In genomic region chr7:25696565-25696964, GRCh38 we compare ENCODE assay signal across 26 cellular contexts.
"Had no signal": no experiment of that assay in that cellular context is flagged by ENCODE, and none has a peak within 500 bp of the region (broad histone marks: within the 10 kb centered on the region; RNA-seq: fewer than 3 reads in every experiment).

No MANE protein-coding gene starts in this region.

- H3K4me1 ChIP-seq: adrenal gland, body of pancreas, colonic mucosa, esophagus squamous epithelium, gastroesophageal sphincter had no signal

- H3K4me3 ChIP-seq: adrenal gland, body of pancreas, colonic mucosa, esophagus squamous epithelium, gastroesophageal sphincter had no signal

- DNase-seq: activated CD4-positive, alpha-beta T cell treated with anti-CD3 and anti-CD28 coated beads for 1 hour; activated CD4-positive, alpha-beta T cell treated with anti-CD3 and anti-CD28 coated beads for 4 hours; activated CD4-positive, alpha-beta T cell treated with anti-CD3 and anti-CD28 coated beads, Interleukin-2, amount 10 ng/mL, durations not matched to agents 7 days and 5 days; activated CD4-positive, alpha-beta T cell treated with anti-CD3 and anti-CD28 coated beads, Interleukin-2, amount 50 U/mL, for 48 hours; activated CD8-positive, alpha-beta memory T cell treated with anti-CD3 and anti-CD28 coated beads for 24 hours; activated CD8-positive, alpha-beta T cell treated with anti-CD3 and anti-CD28 coated beads for 36 hours; activated effector memory CD4-positive, alpha-beta T cell treated with Interleukin-2 at 50 U/mL for 16 hours; activated naive CD4-positive, alpha-beta T cell treated with anti-CD3 and anti-CD28 coated beads for 36 hours; activated naive CD8-positive, alpha-beta T cell treated with anti-CD3 and anti-CD28 coated beads for 36 hours; activated naive CD8-positive, alpha-beta T cell treated with anti-CD3 and anti-CD28 coated beads, Interleukin-2, amount 50 U/mL, for 24 hours; activated T-cell treated with anti-CD3 and anti-CD28 coated beads, Interleukin-2, amount 50 U/mL, for 4 hours; adrenal gland; amygdala; aorta; body of pancreas; caudate nucleus; colonic mucosa; effector CD8-positive, alpha-beta T cell; esophagus squamous epithelium; foreskin melanocyte; T-helper 2 cell had no signal

- H3K9me3 ChIP-seq: adrenal gland, body of pancreas, colonic mucosa, esophagus squamous epithelium, gastroesophageal sphincter had no signal

- H3K27me3 ChIP-seq: adrenal gland, body of pancreas, colonic mucosa, esophagus squamous epithelium, gastroesophageal sphincter had no signal

- FAIRE-seq: endometrium, endothelial cell of umbilical vein had no signal

- H3K36me3 ChIP-seq: adrenal gland, colonic mucosa, esophagus squamous epithelium, gastroesophageal sphincter had no signal

- H3K27ac ChIP-seq: adrenal gland, body of pancreas, colonic mucosa, epithelial cell of prostate, esophagus squamous epithelium, gastroesophageal sphincter had no signal

- ATAC-seq: activated CD8-positive, alpha-beta T cell treated with anti-CD3 and anti-CD28 coated beads for 36 hours; activated naive CD8-positive, alpha-beta T cell treated with anti-CD3 and anti-CD28 coated beads, Interleukin-2, amount 50 U/mL, for 24 hours; activated T-cell treated with anti-CD3 and anti-CD28 coated beads, Interleukin-2, amount 50 U/mL, for 4 hours; activated T-helper 17 cell treated with anti-CD3 and anti-CD28 coated beads, Interleukin-2, amount 50 U/mL, for 72 hours; body of pancreas; gastroesophageal sphincter had no signal
